In genomic region chr21:38968887-38969543, GRCh38 we compare ENCODE assay signal across 25 cellular contexts.
DNase-seq lines count a peak whose midpoint lies in the region; ATAC-seq, FAIRE-seq and TF ChIP-seq lines count a peak whose summit lies in the region.
"Had no signal": no experiment of that assay in that cellular context is flagged by ENCODE, and none has a peak within 500 bp of the region (broad histone marks: within the 10 kb centered on the region; RNA-seq: fewer than 3 reads in every experiment).

No MANE protein-coding gene starts in this region.

- no peak overlapping the region for H3K27ac Mint-ChIP-seq in GM23338
- H3K27ac Mint-ChIP-seq: activated CD4-positive, alpha-beta T cell treated with anti-CD3 and anti-CD28 coated beads for 36 hours; activated CD8-positive, alpha-beta memory T cell treated with anti-CD3 and anti-CD28 coated beads, Interleukin-2, amount 10 ng/mL, durations not matched to agents 7 days and 5 days; activated naive CD8-positive, alpha-beta T cell treated with anti-CD3 and anti-CD28 coated beads, Interleukin-2, amount 10 ng/mL, durations not matched to agents 7 days and 5 days; CD14-positive monocyte; mesothelial cell of epicardium; nephron progenitor cell; stimulated activated memory B cell treated with anti-CD40 and anti-IgM and Interleukin-4, amounts not matched to agents 10 μg/mL and 1 μg/mL and 100 μg/mL, for 72 hours had no signal

- H3K36me3 Mint-ChIP-seq in GM23338 (ENCODE audit: low read depth), result no peaks in the 10 kb centered on the region
- H3K36me3 Mint-ChIP-seq: activated CD8-positive, alpha-beta memory T cell treated with anti-CD3 and anti-CD28 coated beads, Interleukin-2, amount 10 ng/mL, durations not matched to agents 7 days and 5 days; activated naive CD8-positive, alpha-beta T cell treated with anti-CD3 and anti-CD28 coated beads, Interleukin-2, amount 10 ng/mL, durations not matched to agents 7 days and 5 days; CD14-positive monocyte; mesothelial cell of epicardium; stimulated activated memory B cell treated with anti-CD40 and anti-IgM and Interleukin-4, amounts not matched to agents 10 μg/mL and 1 μg/mL and 100 μg/mL, for 72 hours had no signal

- peaks cover 8% of the 10 kb centered on the region for H3K9me3 ChIP-seq in BLaER1
- H3K9me3 ChIP-seq in K562 (replicated peaks; ENCODE audit: control insufficient read depth, insufficient read depth, low read depth, low read length), result no peaks in the 10 kb centered on the region
- no peaks in the 10 kb centered on the region for H3K9me3 ChIP-seq in pancreas
- H3K9me3 ChIP-seq: esophagus muscularis mucosa, gastroesophageal sphincter, HAP-1, tibial artery had no signal

- CTCF ChIA-PET in K562 (lab: Yijun Ruan, JAX; ENCODE audit: low intra/inter-chr PET ratio), result no interaction called here

- in situ Hi-C loops in K562 (cut with MboI), result no loop called here

- intact Hi-C loops in K562 (cut with micrococcal nuclease), result no loop called here
- intact Hi-C loops in left ventricle myocardium superior (cut with micrococcal nuclease), result no loop called here
- intact Hi-C loops in pancreas (cut with DNase I), result no loop called here

- no peaks in the 10 kb centered on the region for H3K27me3 ChIP-seq in BLaER1
- no peaks in the 10 kb centered on the region for H3K27me3 ChIP-seq in GM23338 (ENCODE audit: insufficient read depth)
- H3K27me3 ChIP-seq in K562 (ENCODE audit: control insufficient read depth in 2 of 2, insufficient read depth in 2 of 2, low read length in 2 of 2), result peaks cover 6 to 27% of the 10 kb centered on the region in 2 experiments; a peak in 3 of 5 replicates
- no peaks in the 10 kb centered on the region for H3K27me3 ChIP-seq in pancreas
- H3K27me3 ChIP-seq: esophagus muscularis mucosa, gastroesophageal sphincter, tibial artery had no signal

- no peak overlapping the region for H3K4me3 Mint-ChIP-seq in GM23338
- H3K4me3 Mint-ChIP-seq: activated CD4-positive, alpha-beta T cell treated with anti-CD3 and anti-CD28 coated beads for 36 hours; activated CD8-positive, alpha-beta memory T cell treated with anti-CD3 and anti-CD28 coated beads, Interleukin-2, amount 10 ng/mL, durations not matched to agents 7 days and 5 days; activated naive CD8-positive, alpha-beta T cell treated with anti-CD3 and anti-CD28 coated beads, Interleukin-2, amount 10 ng/mL, durations not matched to agents 7 days and 5 days; CD14-positive monocyte; mesothelial cell of epicardium; nephron progenitor cell; stimulated activated memory B cell treated with anti-CD40 and anti-IgM and Interleukin-4, amounts not matched to agents 10 μg/mL and 1 μg/mL and 100 μg/mL, for 72 hours had no signal

- 22% methylated on average over 12 of the region's 12 CpGs for WGBS in K562 (ENCODE audit: insufficient coverage, low coverage, missing lambda C conversion rate)
- 67 to 72% methylated on average over 12 of the region's 12 CpGs for WGBS in pancreas, 2 donors

- H3K27ac ChIP-seq in BLaER1 (no peak overlapping the region), GM23338 (ENCODE audit: low read depth) (no peak overlapping the region), K562 (ENCODE audit: extremely low read depth, low read depth, low read length) (no peak overlapping the region), pancreas (no peak overlapping the region)
- H3K27ac ChIP-seq: esophagus muscularis mucosa, gastroesophageal sphincter, tibial artery had no signal

- H3K36me3 ChIP-seq in BLaER1 (no peaks in the 10 kb centered on the region), GM23338 (ENCODE audit: insufficient read depth) (no peaks in the 10 kb centered on the region), K562 (ENCODE audit: control insufficient read depth, insufficient read depth, low read length) (no peaks in the 10 kb centered on the region), pancreas (no peaks in the 10 kb centered on the region)
- H3K36me3 ChIP-seq: esophagus muscularis mucosa, gastroesophageal sphincter, HAP-1, tibial artery had no signal

- H2AFZ ChIP-seq in GM23338 (no peak overlapping the region), K562 (ENCODE audit: low read depth, low read length) (no peak overlapping the region)

- ATAC-seq in GM23338, result peak; percentile 64
- ATAC-seq in K562, result peak; percentile 17; the same call in 2 of the 3 replicates
- no peak for ATAC-seq in HG03095 (IDR thresholded peaks at IDR 0.05; ENCODE audit: unreplicated experiment)
- ATAC-seq in left ventricle myocardium superior, result no peak
- no peak for ATAC-seq in pancreas
- ATAC-seq: activated CD4-positive, alpha-beta T cell treated with anti-CD3 and anti-CD28 coated beads for 36 hours; activated CD8-positive, alpha-beta memory T cell treated with anti-CD3 and anti-CD28 coated beads, Interleukin-2, amount 10 ng/mL, durations not matched to agents 7 days and 5 days; gastroesophageal sphincter; Right ventricle myocardium inferior; stimulated activated memory B cell treated with anti-CD40 and anti-IgM and Interleukin-4, amounts not matched to agents 10 μg/mL and 1 μg/mL and 100 μg/mL, for 72 hours had no signal

- H3K4me1 ChIP-seq in BLaER1, result peaks cover 26% of the 10 kb centered on the region
- no peaks in the 10 kb centered on the region for H3K4me1 ChIP-seq in GM23338 (ENCODE audit: insufficient read depth)
- H3K4me1 ChIP-seq in K562 (replicated peaks in 1 of 2; ENCODE audit: control insufficient read depth in 2 of 2, insufficient read depth in 2 of 2, low read length in 2 of 2), result peaks cover 0 to 4% of the 10 kb centered on the region in 2 experiments; a peak in 2 of 5 replicates
- no peaks in the 10 kb centered on the region for H3K4me1 ChIP-seq in pancreas
- H3K4me1 ChIP-seq: esophagus muscularis mucosa, gastroesophageal sphincter, HAP-1 had no signal

- no peaks in the 10 kb centered on the region for H3F3A ChIP-seq in GM23338 (replicated peaks; ENCODE audit: low read depth)

- BruUV-seq in K562 (replicated peaks; lab: Mats Ljungman, UMichigan), result no TSS peak

- H3K27me3 Mint-ChIP-seq in GM23338 (ENCODE audit: insufficient read depth, low read depth, poor library complexity), result no peaks in the 10 kb centered on the region
- H3K27me3 Mint-ChIP-seq: activated CD4-positive, alpha-beta T cell treated with anti-CD3 and anti-CD28 coated beads for 36 hours; activated CD8-positive, alpha-beta memory T cell treated with anti-CD3 and anti-CD28 coated beads, Interleukin-2, amount 10 ng/mL, durations not matched to agents 7 days and 5 days; activated naive CD8-positive, alpha-beta T cell treated with anti-CD3 and anti-CD28 coated beads, Interleukin-2, amount 10 ng/mL, durations not matched to agents 7 days and 5 days had no signal

- DNase-seq in GM23338 (ENCODE audit: low spot score), result no peak
- DNase-seq in NCI-H2107 (lab: John Stamatoyannopoulos, UW), result peak; percentile 80
- no peak for DNase-seq in K562 (ENCODE audit: extremely low read depth in 1 of 4, low spot score in 3 of 4)
- no peak for DNase-seq in medulla oblongata (ENCODE audit: extremely low spot score)
- DNase-seq in left ventricle myocardium superior, result no peak
- DNase-seq in pancreas, result no peak
- DNase-seq: ACHN; activated CD4-positive, alpha-beta T cell treated with anti-CD3 and anti-CD28 coated beads for 36 hours; activated CD8-positive, alpha-beta memory T cell treated with anti-CD3 and anti-CD28 coated beads, Interleukin-2, amount 10 ng/mL, durations not matched to agents 7 days and 5 days; activated naive CD8-positive, alpha-beta T cell treated with anti-CD3 and anti-CD28 coated beads, Interleukin-2, amount 10 ng/mL, durations not matched to agents 7 days and 5 days; effector memory CD4-positive, alpha-beta T cell; NCI-H510A; nephron progenitor cell; posterior cingulate gyrus; tibial artery had no signal

- FAIRE-seq in K562 (lab: Jason Lieb, UNC) (no peak), pancreas (lab: Jason Lieb, UNC) (no peak)

- no peak for TF ChIP-seq POLR2A in K562 (conservative IDR thresholded peaks at IDR 0.05)

- H4K20me1 ChIP-seq in BLaER1, result no peaks in the 10 kb centered on the region
- no peaks in the 10 kb centered on the region for H4K20me1 ChIP-seq in GM23338 (replicated peaks; ENCODE audit: insufficient read depth)
- H4K20me1 ChIP-seq in K562 (replicated peaks; ENCODE audit: control insufficient read depth, insufficient read depth, low read length), result no peaks in the 10 kb centered on the region

- POLR2A ChIA-PET in K562 (lab: Yijun Ruan, JAX), result interaction anchor here (0.6 kb wide), 1 partner anchor 20 kb away, joined by 3 read pairs; no protein-coding TSS in a partner anchor

- peaks cover 18% of the 10 kb centered on the region for H3K4me1 Mint-ChIP-seq in GM23338
- H3K4me1 Mint-ChIP-seq: activated CD4-positive, alpha-beta T cell treated with anti-CD3 and anti-CD28 coated beads for 36 hours; activated naive CD8-positive, alpha-beta T cell treated with anti-CD3 and anti-CD28 coated beads, Interleukin-2, amount 10 ng/mL, durations not matched to agents 7 days and 5 days; stimulated activated memory B cell treated with anti-CD40 and anti-IgM and Interleukin-4, amounts not matched to agents 10 μg/mL and 1 μg/mL and 100 μg/mL, for 72 hours had no signal

- peaks cover 3% of the 10 kb centered on the region; the same call in 1 of the 3 replicates for H3K9me3 Mint-ChIP-seq in GM23338
- H3K9me3 Mint-ChIP-seq: activated T-helper 2 cell treated with anti-CD3 and anti-CD28 coated beads, Interferon-gamma antibody, Interleukin-2, Interleukin-4, amounts not matched to agents 10 μg/mL and 5 μg/mL and 100 μg/mL, durations not matched to agents 14 hours and 24 hours and 36 hours; mesothelial cell of epicardium; nephron progenitor cell had no signal

- TF ChIP-seq RAD21 in K562 (CRISPR knock-in tag; conservative IDR thresholded peaks at IDR 0.05 in 1 of 2, IDR thresholded peaks at IDR 0.05 in 1 of 2), result no peak

- H3K9me2 ChIP-seq in GM23338 (ENCODE audit: insufficient read depth), result no peaks in the 10 kb centered on the region

- H3K4me3 ChIP-seq in BLaER1 (no peak overlapping the region), GM23338 (no peak overlapping the region), K562 (no peak overlapping the region), pancreas (no peak overlapping the region)
- H3K4me3 ChIP-seq: esophagus muscularis mucosa, gastroesophageal sphincter, HAP-1, tibial artery had no signal

- H3K9me1 ChIP-seq in K562 (ENCODE audit: control insufficient read depth, insufficient read depth, low read length), result no peaks in the 10 kb centered on the region

- H3K9ac ChIP-seq in BLaER1, result no peak overlapping the region; the same call in 1 of the 2 replicates
- H3K9ac ChIP-seq in K562 (ENCODE audit: insufficient read depth in 1 of 2, low read depth in 2 of 2, low read length in 2 of 2), result no peak overlapping the region

- TF ChIP-seq CTCF in GM23338 (conservative IDR thresholded peaks at IDR 0.05; ENCODE audit: low read depth in 2 of 2) (no peak), K562 (IDR thresholded peaks at IDR 0.05 in 2 of 3, conservative IDR thresholded peaks at IDR 0.05 in 1 of 3; ENCODE audit: insufficient read depth in 2 of 3, low read depth in 1 of 3, low read length in 3 of 3) (no peak), pancreas (IDR thresholded peaks at IDR 0.05) (no peak)

- no peaks in the 10 kb centered on the region for H3K79me2 ChIP-seq in GM23338 (replicated peaks; ENCODE audit: insufficient read depth)
- H3K79me2 ChIP-seq in K562 (ENCODE audit: control insufficient read depth, insufficient read depth, low read length), result no peaks in the 10 kb centered on the region

- H3K4me2 ChIP-seq in BLaER1 (peak overlapping the region; percentile 29; the same call in 1 of the 2 replicates), GM23338 (no peak overlapping the region), K562 (ENCODE audit: insufficient read depth, low read length) (no peak overlapping the region)

- TF ChIP-seq EP300 in K562 (IDR thresholded peaks at IDR 0.05; ENCODE audit: low read length), result no peak

Comparison
In these comparisons a context has a peak if more than half of its experiments do, and no peak if none do; other contexts are left out.
1. ATAC-seq: peak in GM23338 (single experiment) and K562 (single experiment); none in HG03095 (single experiment), left ventricle myocardium superior (single experiment) and pancreas (0 of 4).